In genomic region chr5:148974638-148975330, GRCh38 we compare ENCODE assay signal across 1 cellular context.
TF ChIP-seq lines count a peak whose summit lies in the region.

No MANE protein-coding gene starts in this region.

TF ChIP-seq in Ishikawa, 13 proteins besides CTCF, POLR2A, EP300 and RAD21 (continued from another document):
- no peak for TF ChIP-seq ZBTB7A (IDR thresholded peaks at IDR 0.05; ENCODE audit: low read depth)
- peak; percentile 97 for TF ChIP-seq TEAD4 (IDR thresholded peaks at IDR 0.05)
- TF ChIP-seq CEBPB (IDR thresholded peaks at IDR 0.05): no peak
